Comparison of ENCODE assay signal across 14 cellular contexts in genomic region chr10:68336952-68337351, GRCh38. TPM values are rescaled to one million over a fixed set of nuclear protein-coding genes. Genes with fewer than 3 reads are reported as not detected.
DNase-seq lines count a peak whose midpoint lies in the region; ATAC-seq, FAIRE-seq and TF ChIP-seq lines count a peak whose summit lies in the region.
"Had no signal": no experiment of that assay in that cellular context is flagged by ENCODE, and none has a peak within 500 bp of the region (broad histone marks: within the 10 kb centered on the region; RNA-seq: fewer than 3 reads in every experiment).

No MANE protein-coding gene starts in this region.

- no peak for TF ChIP-seq RAD21 in A549 (conservative IDR thresholded peaks at IDR 0.05 in 1 of 2, IDR thresholded peaks at IDR 0.05 in 1 of 2)

- no peak overlapping the region for H3K23ac ChIP-seq in mesenchymal stem cell (ENCODE audit: low read length in 2 of 2)

- CTCF ChIA-PET in A549 (lab: Yijun Ruan, JAX), result interaction anchor here (1.0 kb wide), 1 partner anchor 11 kb away, joined by 3 read pairs; no protein-coding TSS in a partner anchor

- H3K36me3 Mint-ChIP-seq in GM23338 (ENCODE audit: low read depth), result peaks cover 90% of the 10 kb centered on the region
- H3K36me3 Mint-ChIP-seq in activated naive CD8-positive, alpha-beta T cell treated with anti-CD3 and anti-CD28 coated beads for 36 hours, result peaks cover 70% of the 10 kb centered on the region

- FAIRE-seq in A549 (lab: Jason Lieb, UNC), result no peak

- H3K27me3 Mint-ChIP-seq in GM23338 (ENCODE audit: insufficient read depth, low read depth, poor library complexity), result peaks cover 10% of the 10 kb centered on the region
- H3K27me3 Mint-ChIP-seq in activated naive CD8-positive, alpha-beta T cell treated with anti-CD3 and anti-CD28 coated beads for 36 hours, result peaks cover 2% of the 10 kb centered on the region

- no peak for TF ChIP-seq EP300 in A549 (IDR thresholded peaks at IDR 0.05)

- no peak overlapping the region for H4K91ac ChIP-seq in mesenchymal stem cell (ENCODE audit: low read length)

- H3K4me3 Mint-ChIP-seq in GM23338, result peak overlapping the region; percentile 99
- peak overlapping the region; percentile 76 for H3K4me3 Mint-ChIP-seq in activated naive CD8-positive, alpha-beta T cell treated with anti-CD3 and anti-CD28 coated beads for 36 hours

- H3K36me3 ChIP-seq in GM23338 (ENCODE audit: insufficient read depth) (peaks cover 46% of the 10 kb centered on the region), mesenchymal stem cell (ENCODE audit: control insufficient read depth in 1 of 2, insufficient read depth in 2 of 2, low read depth in 1 of 2, low read length in 2 of 2) (peaks cover 15 to 61% of the 10 kb centered on the region in 2 experiments)

- H3K4ac ChIP-seq in mesenchymal stem cell (ENCODE audit: low read depth in 1 of 2, low read length in 2 of 2), result no peak overlapping the region

- H4K20me1 ChIP-seq in GM23338 (replicated peaks; ENCODE audit: insufficient read depth), result peaks cover 66% of the 10 kb centered on the region

- no peak for TF ChIP-seq POLR2A in A549 (IDR thresholded peaks at IDR 0.05; ENCODE audit: low read length)
- TF ChIP-seq POLR2A in erythroblast (IDR thresholded peaks at IDR 0.05; ENCODE audit: low read length), result no peak

- H3K9me3 ChIP-seq in A549, result no peaks in the 10 kb centered on the region
- H3K9me3 ChIP-seq in mesenchymal stem cell (ENCODE audit: control insufficient read depth, low read length), result no peaks in the 10 kb centered on the region
- H3K9me3 ChIP-seq: mucosa of descending colon, testis had no signal

- no peak overlapping the region for H3K27ac ChIP-seq in A549
- H3K27ac ChIP-seq in GM23338 (ENCODE audit: low read depth), result no peak overlapping the region
- no peak overlapping the region for H3K27ac ChIP-seq in mesenchymal stem cell (ENCODE audit: low read length, poor library complexity, severe bottlenecking)
- H3K27ac ChIP-seq: C4-2B, KMS-11 had no signal

- H3F3A ChIP-seq in GM23338 (replicated peaks; ENCODE audit: low read depth), result peaks cover 17% of the 10 kb centered on the region; the same call in 1 of the 2 replicates

- H3K18ac ChIP-seq in mesenchymal stem cell (ENCODE audit: low read depth in 1 of 2, low read length in 2 of 2), result no peak overlapping the region

- no peak overlapping the region for H2BK5ac ChIP-seq in mesenchymal stem cell (ENCODE audit: low read depth, low read length, poor library complexity, severe bottlenecking)

- H2AK5ac ChIP-seq in mesenchymal stem cell (ENCODE audit: low read length, severe bottlenecking), result no peak overlapping the region

- H3K4me1 ChIP-seq in A549, result peaks cover 35% of the 10 kb centered on the region
- peaks cover 29% of the 10 kb centered on the region for H3K4me1 ChIP-seq in GM23338 (ENCODE audit: insufficient read depth)
- H3K4me1 ChIP-seq in mesenchymal stem cell (ENCODE audit: control insufficient read depth, insufficient read depth, low read depth, low read length), result peaks cover 1% of the 10 kb centered on the region

- TF ChIP-seq CTCF in A549 (IDR thresholded peaks at IDR 0.05) (no peak), GM23338 (conservative IDR thresholded peaks at IDR 0.05; ENCODE audit: low read depth in 2 of 2) (no peak)

- H3K9me3 Mint-ChIP-seq in GM23338, result peaks cover 1% of the 10 kb centered on the region; the same call in 2 of the 3 replicates
- H3K9me3 Mint-ChIP-seq in activated naive CD8-positive, alpha-beta T cell treated with anti-CD3 and anti-CD28 coated beads for 36 hours, result no peaks in the 10 kb centered on the region

- no peak overlapping the region for H2AFZ ChIP-seq in GM23338
- H2AFZ ChIP-seq in mesenchymal stem cell (ENCODE audit: low read depth, low read length), result no peak overlapping the region

- 71% methylated on average over 7 of the region's 7 CpGs for WGBS in A549 (ENCODE audit: missing lambda C conversion rate)
- 91% methylated on average over 7 of the region's 7 CpGs for WGBS in mesenchymal stem cell

- no peak for ATAC-seq in A549
- no peak for ATAC-seq in GM23338
- no peak for ATAC-seq in GM18873 (IDR thresholded peaks at IDR 0.05; ENCODE audit: low FRiP score, unreplicated experiment)
- ATAC-seq: mucosa of descending colon had no signal

- H3K79me2 ChIP-seq in GM23338 (replicated peaks; ENCODE audit: insufficient read depth), result peaks cover 95% of the 10 kb centered on the region

- no peak overlapping the region for H3K14ac ChIP-seq in mesenchymal stem cell (ENCODE audit: low read length in 2 of 2)

- H3K4me3 ChIP-seq in A549 (0 out of 3 replicates have a peak overlapping the region, but pooled peaks have one; percentile 13), GM23338 (0 out of 2 replicates have a peak overlapping the region, but pooled peaks have one; percentile 73), mesenchymal stem cell (ENCODE audit: insufficient read depth in 1 of 2, low read depth in 1 of 2, low read length in 2 of 2) (peak overlapping the region in 1 of 2 experiments; percentile 96)
- H3K4me3 ChIP-seq: mucosa of descending colon, testis had no signal

- peak overlapping the region; percentile 93 for H3K4me2 ChIP-seq in A549
- H3K4me2 ChIP-seq in GM23338, result peak overlapping the region; percentile 80
- peak overlapping the region; percentile 31 for H3K4me2 ChIP-seq in mesenchymal stem cell (ENCODE audit: low read length, poor library complexity, severe bottlenecking)
- H3K4me2 ChIP-seq: KMS-11 had no signal

- H2BK120ac ChIP-seq in mesenchymal stem cell (ENCODE audit: low read depth, low read length), result no peak overlapping the region

- H3K27me3 ChIP-seq in GM23338 (ENCODE audit: insufficient read depth) (no peaks in the 10 kb centered on the region), mesenchymal stem cell (ENCODE audit: control insufficient read depth in 1 of 2, insufficient read depth in 1 of 2, low read length in 2 of 2) (no peaks in the 10 kb centered on the region)
- H3K27me3 ChIP-seq: testis had no signal

- no peak overlapping the region for H4K8ac ChIP-seq in mesenchymal stem cell (ENCODE audit: low read length)

- H3K27ac Mint-ChIP-seq in GM23338, result no peak overlapping the region
- peak overlapping the region; percentile 81 for H3K27ac Mint-ChIP-seq in activated naive CD8-positive, alpha-beta T cell treated with anti-CD3 and anti-CD28 coated beads for 36 hours

- no peak overlapping the region for H2BK15ac ChIP-seq in mesenchymal stem cell (ENCODE audit: low read depth, poor library complexity, severe bottlenecking)

- DNase-seq in A549 (ENCODE audit: low read depth in 1 of 2, low spot score in 1 of 2), result no peak
- no peak for DNase-seq in GM23338 (ENCODE audit: low spot score)
- no peak for DNase-seq in activated naive CD8-positive, alpha-beta T cell treated with anti-CD3 and anti-CD28 coated beads for 36 hours
- DNase-seq in mesenchymal stem cell, result no peak
- DNase-seq in erythroblast (lab: John Stamatoyannopoulos, UW), result no peak
- no peak for DNase-seq in nucleus accumbens (lab: John Stamatoyannopoulos, UW)
- DNase-seq in NCI-H1048 (lab: John Stamatoyannopoulos, UW), result no peak
- DNase-seq: mucosa of descending colon; SIG-M5; stimulated activated CD4-positive, alpha-beta T cell treated with anti-CD3 and anti-CD28 coated beads, Interleukin-2, amount 100 ng/mL, for 24 hours; testis had no signal

- H3K4me1 Mint-ChIP-seq in GM23338, result peaks cover 31% of the 10 kb centered on the region
- peaks cover 57% of the 10 kb centered on the region for H3K4me1 Mint-ChIP-seq in activated naive CD8-positive, alpha-beta T cell treated with anti-CD3 and anti-CD28 coated beads for 36 hours

- H3K9me2 ChIP-seq in GM23338 (ENCODE audit: insufficient read depth), result no peaks in the 10 kb centered on the region

- POLR2A ChIA-PET in A549 (lab: Yijun Ruan, JAX), result no interaction called here

- no peak overlapping the region for H2BK12ac ChIP-seq in mesenchymal stem cell (ENCODE audit: low read length in 2 of 2)

- no peaks in the 10 kb centered on the region for H3K79me1 ChIP-seq in mesenchymal stem cell (replicated peaks; ENCODE audit: low read length, poor library complexity, severe bottlenecking)

- peak overlapping the region; percentile 100 for H3K9ac ChIP-seq in mesenchymal stem cell (ENCODE audit: low read length)
- H3K9ac ChIP-seq: KMS-11 had no signal

TF ChIP-seq in A549, 52 proteins besides CTCF, POLR2A, EP300 and RAD21 (continues in another document):
- TF ChIP-seq MAFK (IDR thresholded peaks at IDR 0.05; ENCODE audit: partially characterized antibody), result no peak

TF ChIP-seq in GM23338, 12 proteins besides CTCF, POLR2A, EP300 and RAD21 (continues in another document):
- TF ChIP-seq NANOG (IDR thresholded peaks at IDR 0.05; ENCODE audit: borderline replicate concordance), result no peak

RNA-seq across cellular contexts. Expression of gene PBLD, which starts 4.2 kb away (rescaled TPM):
- polyA plus RNA-seq in A549 (2011; rRNA removed), result 1.8 and 3.4 TPM in 2 replicates
- 0.52 and 0.88 TPM in 2 replicates for polyA plus RNA-seq in A549 (2012; cell fraction: cytosol; rRNA removed)
- polyA plus RNA-seq in A549 (2012; cell fraction: nucleus; rRNA removed), result 0.41 and 0.93 TPM in 2 replicates
- 4.2 to 4.5 TPM (median 4.2 TPM) in 3 replicates for polyA plus RNA-seq in A549 (2017; fragmentation: RNase III; extraction: RNeasy Plus Mini Kit Qiagen cat#74134 plus additional on column Dnase treatment)
- polyA minus RNA-seq in A549 (2011; rRNA and poly(A)+ RNA removed), result 1.1 and 1.7 TPM in 2 replicates
- 0.90 and 1.2 TPM in 2 replicates for total RNA-seq in GM23338 (2014; rRNA removed; shearing (Covaris generic))
- polyA plus RNA-seq in GM23338 (2016; fragmentation: Nextera tagmentation; extraction: Ambion mirVana), result 1.1 and 1.5 TPM in 2 replicates
- total RNA-seq in activated naive CD8-positive, alpha-beta T cell treated with anti-CD3 and anti-CD28 coated beads for 36 hours, result 1 to 10 TPM in 1 of 2 experiments, under 1 TPM in 1; 0.70 to 1.5 TPM
- 7.4 TPM for polyA plus RNA-seq in mesenchymal stem cell (2013, experiment 1 of 2)
- 6.2 TPM for polyA plus RNA-seq in mesenchymal stem cell (2013, experiment 2 of 2)

RNA-seq across cellular contexts. Expression of gene HNRNPH3, which starts 5.1 kb away (rescaled TPM):
- polyA plus RNA-seq in A549 (2011; rRNA removed) (108 and 210 TPM in 2 replicates), A549 (2017; fragmentation: RNase III; extraction: RNeasy Plus Mini Kit Qiagen cat#74134 plus additional on column Dnase treatment) (354 to 392 TPM (median 391 TPM) in 3 replicates), GM23338 (2016; fragmentation: Nextera tagmentation; extraction: Ambion mirVana) (324 and 367 TPM in 2 replicates)
- polyA plus RNA-seq in A549 (2012; cell fraction: cytosol; rRNA removed), result 94.8 and 117 TPM in 2 replicates
- polyA plus RNA-seq in A549 (2012; cell fraction: nucleus; rRNA removed), result 31.9 and 54.6 TPM in 2 replicates
- polyA minus RNA-seq in A549 (2011; rRNA and poly(A)+ RNA removed), result 32.2 and 36.4 TPM in 2 replicates
- total RNA-seq in GM23338 (2014; rRNA removed; shearing (Covaris generic)), result 87.2 and 87.4 TPM in 2 replicates
- 100 to 1,000 TPM; 160 to 165 TPM for total RNA-seq in activated naive CD8-positive, alpha-beta T cell treated with anti-CD3 and anti-CD28 coated beads for 36 hours
- polyA plus RNA-seq in mesenchymal stem cell (2013, experiment 1 of 2), result 81.8 TPM
- polyA plus RNA-seq in mesenchymal stem cell (2013, experiment 2 of 2), result 81.2 TPM

Comparison
In these comparisons a context has a peak if more than half of its experiments do, and no peak if none do; other contexts are left out.
1. H3K4me2 ChIP-seq: peak in every context shown above with its lines; median percentile 93 in A549; 80 in GM23338; 31 in mesenchymal stem cell.